ENCODE assay signal across 10 cellular contexts in genomic region chr3:63908081-63908736, GRCh38. TPM values are rescaled to one million over a fixed set of nuclear protein-coding genes. Genes with fewer than 3 reads are reported as not detected.
A peak's percentile ranks its signal among the peaks of the same experiment; 100 is the strongest.
DNase-seq lines count a peak whose midpoint lies in the region; ATAC-seq and TF ChIP-seq lines count a peak whose summit lies in the region.
"Had no signal": no experiment of that assay in that cellular context is flagged by ENCODE, and none has a peak within 500 bp of the region (broad histone marks: within the 10 kb centered on the region; RNA-seq: fewer than 3 reads in every experiment).

No MANE protein-coding gene starts in this region.

- no peak overlapping the region for H3K4me3 ChIP-seq in PC-3 (ENCODE audit: low read length)

- H3K9me3 Mint-ChIP-seq in activated T-cell treated with anti-CD3 and anti-CD28 coated beads, Interleukin-2, amount 50 U/mL, for 72 hours = no peaks in the 10 kb centered on the region
- H3K9me3 Mint-ChIP-seq: CD14-positive monocyte had no signal

- H3K9me3 ChIP-seq in PC-3 (ENCODE audit: low read length) = no peaks in the 10 kb centered on the region

- H3K4me1 Mint-ChIP-seq in activated T-cell treated with anti-CD3 and anti-CD28 coated beads, Interleukin-2, amount 50 U/mL, for 72 hours (ENCODE audit: low read depth) = peaks cover 16% of the 10 kb centered on the region

- no peaks in the 10 kb centered on the region for H3K27me3 ChIP-seq in PC-3 (ENCODE audit: low read length)

- DNase-seq in activated T-cell treated with anti-CD3 and anti-CD28 coated beads, Interleukin-2, amount 50 U/mL, for 72 hours = no peak
- DNase-seq in activated T-cell treated with anti-CD3 and anti-CD28 coated beads, Interleukin-2, amount 50 U/mL, for 1 hour = no peak
- DNase-seq in PC-3 (no peak), fibroblast of gingiva (ENCODE audit: low read depth) (peak; percentile 30), renal cortical epithelial cell (ENCODE audit: low read depth) (peak; percentile 33), superior temporal gyrus (ENCODE audit: extremely low spot score) (no peak), activated gamma-delta T cell (lab: John Stamatoyannopoulos, UW) (no peak)
- DNase-seq: activated CD8-positive, alpha-beta memory T cell treated with anti-CD3 and anti-CD28 coated beads for 24 hours had no signal

- H3K36me3 Mint-ChIP-seq in activated T-cell treated with anti-CD3 and anti-CD28 coated beads, Interleukin-2, amount 50 U/mL, for 72 hours (ENCODE audit: insufficient read depth in 2 of 2) = peaks cover 3 to 4% of the 10 kb centered on the region in 2 donors

- no TSS peak for BruUV-seq in PC-3 (replicated peaks; lab: Mats Ljungman, UMichigan)

- intact Hi-C loops in PC-3 (cut with micrococcal nuclease) = no loop called here

- no peaks in the 10 kb centered on the region for H3K27me3 Mint-ChIP-seq in activated T-cell treated with anti-CD3 and anti-CD28 coated beads, Interleukin-2, amount 50 U/mL, for 72 hours (ENCODE audit: low read depth)

- no peak overlapping the region for H3K27ac ChIP-seq in PC-3 (ENCODE audit: low read length)

- H3K27ac Mint-ChIP-seq in activated T-cell treated with anti-CD3 and anti-CD28 coated beads, Interleukin-2, amount 50 U/mL, for 72 hours = peak overlapping the region; percentile 61

- no peak overlapping the region for H3K4me2 ChIP-seq in PC-3 (ENCODE audit: low read length)

- no peak overlapping the region for H3K4me3 Mint-ChIP-seq in activated T-cell treated with anti-CD3 and anti-CD28 coated beads, Interleukin-2, amount 50 U/mL, for 72 hours
- H3K4me3 Mint-ChIP-seq: CD14-positive monocyte had no signal

- no peaks in the 10 kb centered on the region for H3K36me3 ChIP-seq in PC-3 (ENCODE audit: low read depth, low read length)

- H3K9ac ChIP-seq in PC-3 (ENCODE audit: low read length) = no peak overlapping the region

- POLR2A ChIA-PET in PC-3 (lab: Charles Lee; ENCODE audit: unreplicated experiment) = interaction anchor here (0.7 kb wide), 1 partner anchor 28 kb away, joined by 3 read pairs; no protein-coding TSS in a partner anchor

- ATAC-seq in activated T-cell treated with anti-CD3 and anti-CD28 coated beads, Interleukin-2, amount 50 U/mL, for 72 hours (replicated peaks in 1 of 2) = no peak
- no peak for ATAC-seq in PC-3
- no peak for ATAC-seq in GM19467 (IDR thresholded peaks at IDR 0.05; ENCODE audit: unreplicated experiment)

- no peaks in the 10 kb centered on the region for H3F3A ChIP-seq in PC-3 (ENCODE audit: low read length, unreplicated experiment)

- peak; percentile 30; the same call in 1 of the 2 replicates for TF ChIP-seq CTCF in PC-3 (conservative IDR thresholded peaks at IDR 0.05; ENCODE audit: low read depth, low read length)

- no peaks in the 10 kb centered on the region for H4K20me1 ChIP-seq in PC-3 (ENCODE audit: low read length)

- CTCF ChIA-PET in PC-3 (lab: Charles Lee) = interaction anchor here (0.6 kb wide), 1 partner anchor 569 kb away, joined by 3 read pairs; no protein-coding TSS in a partner anchor

- H2AFZ ChIP-seq in PC-3 (ENCODE audit: low read length) = no peak overlapping the region

- H3K9me2 ChIP-seq in PC-3 (replicated peaks; ENCODE audit: low read length) = no peaks in the 10 kb centered on the region

- peaks cover 15% of the 10 kb centered on the region for H3K79me2 ChIP-seq in PC-3 (ENCODE audit: low read length)

- peaks cover 12% of the 10 kb centered on the region; the same call in 1 of the 2 replicates for H3K4me1 ChIP-seq in PC-3 (ENCODE audit: insufficient read depth, low read length)

RNA-seq across cellular contexts. Expression of gene SCAANT1, which starts 4.0 kb away (rescaled TPM):
- total RNA-seq in activated T-cell treated with anti-CD3 and anti-CD28 coated beads, Interleukin-2, amount 50 U/mL, for 72 hours = not detected
- not detected in 2 replicates for total RNA-seq in PC-3 (2014; rRNA removed)
- not detected in 2 replicates for total RNA-seq in renal cortical epithelial cell

RNA-seq across cellular contexts. Expression of gene ATXN7, which starts 44.5 kb away (rescaled TPM):
- 10 to 100 TPM; 49.9 to 51.3 TPM for total RNA-seq in activated T-cell treated with anti-CD3 and anti-CD28 coated beads, Interleukin-2, amount 50 U/mL, for 72 hours
- total RNA-seq in PC-3 (2014; rRNA removed) = 3.6 and 6.3 TPM in 2 replicates
- 8.2 and 14.5 TPM in 2 replicates for total RNA-seq in renal cortical epithelial cell

RNA-seq across cellular contexts. Expression of gene THOC7, which starts 44.6 kb away (rescaled TPM):
- 10 to 100 TPM; 79.0 to 80.9 TPM for total RNA-seq in activated T-cell treated with anti-CD3 and anti-CD28 coated beads, Interleukin-2, amount 50 U/mL, for 72 hours
- total RNA-seq in PC-3 (2014; rRNA removed) (26.7 and 41.8 TPM in 2 replicates), renal cortical epithelial cell (68.6 and 103 TPM in 2 replicates)

Comparison
In these comparisons a context has a peak if more than half of its experiments do, and no peak if none do; other contexts are left out.
1. DNase-seq: peak in fibroblast of gingiva (single experiment) and renal cortical epithelial cell (single experiment); none in activated T-cell treated with anti-CD3 and anti-CD28 coated beads, Interleukin-2, amount 50 U/mL, for 72 hours (0 of 2), activated T-cell treated with anti-CD3 and anti-CD28 coated beads, Interleukin-2, amount 50 U/mL, for 1 hour (single experiment), PC-3 (single experiment), superior temporal gyrus (single experiment) and activated gamma-delta T cell (single experiment).